In the genomic region with DNA sequence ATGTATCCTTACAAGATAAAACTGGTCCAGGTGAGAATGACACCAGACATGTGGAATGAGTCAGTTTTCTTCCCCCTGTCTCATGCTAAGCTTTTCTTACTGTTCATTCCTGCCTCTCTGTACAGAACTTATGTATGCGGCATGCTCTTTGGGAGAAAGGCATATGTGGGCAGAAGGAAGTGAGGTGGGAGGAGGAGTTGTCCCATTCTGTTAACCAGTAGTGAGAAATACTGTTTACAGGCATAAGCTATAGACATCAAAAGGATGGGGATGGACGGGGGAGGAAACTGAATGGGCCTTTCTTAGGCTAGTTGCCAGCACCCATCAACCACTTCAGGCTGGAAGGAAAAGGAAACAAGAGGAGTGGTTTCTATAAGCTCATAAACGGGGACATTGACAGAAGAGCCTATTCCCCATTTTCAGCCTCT, we compare ENCODE assay signal across 11 cellular contexts.
A peak's percentile ranks its signal among the peaks of the same experiment; 100 is the strongest.
DNase-seq lines count a peak whose midpoint lies in the region; ATAC-seq and TF ChIP-seq lines count a peak whose summit lies in the region.
"Had no signal": no experiment of that assay in that cellular context is flagged by ENCODE, and none has a peak within 500 bp of the region (broad histone marks: within the 10 kb centered on the region; RNA-seq: fewer than 3 reads in every experiment).

No MANE protein-coding gene starts in this region.

- H3K27ac ChIP-seq in body of pancreas, result no peak overlapping the region

- H3K27ac Mint-ChIP-seq in dendritic cell treated with granulocyte-macrophage colony-stimulating factor and Interleukin-4, amounts not matched to agents 40 ng/mL and 50 ng/mL, for 4 days, result peak overlapping the region; percentile 59
- H3K27ac Mint-ChIP-seq in stimulated activated naive CD8-positive, alpha-beta T cell treated with anti-CD3 and anti-CD28 coated beads, Interleukin-15, amount 100 ng/mL, for 72 hours, result peak overlapping the region; percentile 89 to 97

- TF ChIP-seq CTCF in body of pancreas (IDR thresholded peaks at IDR 0.05), result no peak

- no peaks in the 10 kb centered on the region for H3K9me3 Mint-ChIP-seq in dendritic cell treated with granulocyte-macrophage colony-stimulating factor and Interleukin-4, amounts not matched to agents 40 ng/mL and 50 ng/mL, for 4 days
- H3K9me3 Mint-ChIP-seq in stimulated activated naive CD8-positive, alpha-beta T cell treated with anti-CD3 and anti-CD28 coated beads, Interleukin-15, amount 100 ng/mL, for 72 hours, result no peaks in the 10 kb centered on the region

- intact Hi-C loops in dendritic cell treated with granulocyte-macrophage colony-stimulating factor and Interleukin-4, amounts not matched to agents 40 ng/mL and 50 ng/mL, for 4 days (cut with micrococcal nuclease), result no loop called here
- intact Hi-C loops in body of pancreas (cut with DNase I), result no loop called here

- H3K36me3 Mint-ChIP-seq in dendritic cell treated with granulocyte-macrophage colony-stimulating factor and Interleukin-4, amounts not matched to agents 40 ng/mL and 50 ng/mL, for 4 days (ENCODE audit: low read depth), result peaks cover 15% of the 10 kb centered on the region

- H3K9me3 ChIP-seq in body of pancreas, result no peaks in the 10 kb centered on the region
- H3K9me3 ChIP-seq: BE2C had no signal

- 68 to 85% methylated on average over 3 of the region's 3 CpGs for WGBS in body of pancreas, 2 donors

- H3K27me3 Mint-ChIP-seq in dendritic cell treated with granulocyte-macrophage colony-stimulating factor and Interleukin-4, amounts not matched to agents 40 ng/mL and 50 ng/mL, for 4 days, result no peaks in the 10 kb centered on the region
- H3K27me3 Mint-ChIP-seq in stimulated activated naive CD8-positive, alpha-beta T cell treated with anti-CD3 and anti-CD28 coated beads, Interleukin-15, amount 100 ng/mL, for 72 hours, result no peaks in the 10 kb centered on the region

- no peak for TF ChIP-seq POLR2A in body of pancreas (IDR thresholded peaks at IDR 0.05)

- DNase-seq in activated naive CD4-positive, alpha-beta T cell treated with Interleukin-2 at 50 U/mL for 16 hours, result peak; percentile 28
- no peak for DNase-seq in activated naive CD4-positive, alpha-beta T cell treated with anti-CD3 and anti-CD28 coated beads, Interleukin-2, amount 50 U/mL, for 16 hours
- DNase-seq in NCI-H345 (lab: John Stamatoyannopoulos, UW) (peak; percentile 69), body of pancreas (no peak), activated gamma-delta T cell treated with Interleukin-2 at 50 U/mL for 16 hours (no peak), NCI-H1694 treated with DMSO at 0.1 percent for 48 hours (lab: John Stamatoyannopoulos, UW) (no peak)
- peak in 1 of 2 donors; percentile 58 for DNase-seq in stimulated activated naive CD8-positive, alpha-beta T cell treated with anti-CD3 and anti-CD28 coated beads, Interleukin-15, amount 100 ng/mL, for 72 hours
- DNase-seq: BE2C; effector CD8-positive, alpha-beta T cell; NCI-H774 had no signal

- no peaks in the 10 kb centered on the region for H3K36me3 ChIP-seq in body of pancreas (replicated peaks in 1 of 2; ENCODE audit: insufficient read depth in 1 of 2, low read depth in 2 of 2)

- no peaks in the 10 kb centered on the region for H3K27me3 ChIP-seq in body of pancreas
- H3K27me3 ChIP-seq: BE2C had no signal

- no peak overlapping the region for H3K4me3 ChIP-seq in body of pancreas

- peak; percentile 22 for ATAC-seq in stimulated activated naive CD8-positive, alpha-beta T cell treated with anti-CD3 and anti-CD28 coated beads, Interleukin-15, amount 100 ng/mL, for 72 hours
- no peak for ATAC-seq in body of pancreas

- H3K4me1 Mint-ChIP-seq in dendritic cell treated with granulocyte-macrophage colony-stimulating factor and Interleukin-4, amounts not matched to agents 40 ng/mL and 50 ng/mL, for 4 days (ENCODE audit: low read depth), result peaks cover 52% of the 10 kb centered on the region
- H3K4me1 Mint-ChIP-seq in stimulated activated naive CD8-positive, alpha-beta T cell treated with anti-CD3 and anti-CD28 coated beads, Interleukin-15, amount 100 ng/mL, for 72 hours, result peaks cover 88% of the 10 kb centered on the region

- H3K4me3 Mint-ChIP-seq in dendritic cell treated with granulocyte-macrophage colony-stimulating factor and Interleukin-4, amounts not matched to agents 40 ng/mL and 50 ng/mL, for 4 days, result no peak overlapping the region
- peak overlapping the region; percentile 62 to 86 for H3K4me3 Mint-ChIP-seq in stimulated activated naive CD8-positive, alpha-beta T cell treated with anti-CD3 and anti-CD28 coated beads, Interleukin-15, amount 100 ng/mL, for 72 hours

- no peaks in the 10 kb centered on the region for H3K4me1 ChIP-seq in body of pancreas
- H3K4me1 ChIP-seq: BE2C had no signal

Comparison
In these comparisons a context has a peak if more than half of its experiments do, and no peak if none do; other contexts are left out.
1. DNase-seq: peak in activated naive CD4-positive, alpha-beta T cell treated with Interleukin-2 at 50 U/mL for 16 hours (single experiment) and NCI-H345 (single experiment); none in activated naive CD4-positive, alpha-beta T cell treated with anti-CD3 and anti-CD28 coated beads, Interleukin-2, amount 50 U/mL, for 16 hours (single experiment), body of pancreas (0 of 4), activated gamma-delta T cell treated with Interleukin-2 at 50 U/mL for 16 hours (single experiment) and NCI-H1694 treated with DMSO at 0.1 percent for 48 hours (single experiment).